ENCODE assay signal across 2 cellular contexts in the genomic region with DNA sequence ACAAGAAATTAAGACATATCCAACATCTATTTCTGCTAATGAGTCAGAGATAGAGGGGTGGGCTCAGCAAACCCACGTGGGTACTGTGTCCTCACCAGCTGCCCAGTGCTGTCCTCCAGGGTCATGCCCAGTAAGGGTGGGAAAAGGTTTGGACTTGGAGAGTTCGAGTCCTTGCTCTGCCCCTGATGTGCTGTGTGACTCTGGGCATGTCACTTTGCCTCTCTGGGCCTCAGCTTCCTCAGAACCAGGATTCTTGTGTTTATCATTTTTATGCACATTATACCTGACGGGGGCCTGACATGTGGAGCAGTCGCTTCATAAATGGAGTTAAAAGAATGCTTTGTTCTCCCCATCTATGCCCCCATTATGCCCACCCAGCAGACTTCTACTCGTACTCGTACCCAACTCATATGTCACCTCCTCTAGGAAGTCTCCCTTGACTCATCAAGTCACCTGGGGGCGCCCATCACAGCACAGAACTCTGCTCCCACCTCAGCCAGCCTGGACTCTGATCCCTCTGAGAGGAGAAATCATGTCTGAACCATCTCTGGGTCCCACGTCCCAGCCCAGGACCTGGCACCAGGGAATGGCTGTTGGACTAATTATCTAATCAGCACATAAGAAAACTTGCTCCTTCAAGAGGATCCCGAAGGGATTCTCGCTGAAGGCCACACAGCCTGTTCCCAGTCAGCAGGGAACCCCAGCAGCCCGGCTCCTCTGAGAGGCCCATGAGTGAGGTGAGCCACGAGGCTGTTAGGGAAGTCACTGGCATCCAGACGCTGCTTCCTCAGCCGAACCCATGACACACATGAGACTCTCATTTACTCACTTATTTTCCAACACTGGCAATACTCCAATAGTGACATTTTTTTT.
TF ChIP-seq lines count a peak whose summit lies in the region.

No MANE protein-coding gene starts in this region.

TF ChIP-seq in A549, 52 proteins besides CTCF, POLR2A, EP300 and RAD21:
- TF ChIP-seq SREBF2 (IDR thresholded peaks at IDR 0.05) (no peak), ZFP36 (IDR thresholded peaks at IDR 0.05; ENCODE audit: borderline replicate concordance, partially characterized antibody) (peak; percentile 67), NFE2L2 (conservative IDR thresholded peaks at IDR 0.05; ENCODE audit: low read length) (no peak), CHD2 (IDR thresholded peaks at IDR 0.05; ENCODE audit: low read length, partially characterized antibody) (no peak), MYC (IDR thresholded peaks at IDR 0.05; ENCODE audit: borderline replicate concordance, low read length) (no peak), HDAC2 (IDR thresholded peaks at IDR 0.05) (no peak), KDM1A (IDR thresholded peaks at IDR 0.05; ENCODE audit: low read depth) (peak; percentile 56; the same call in 1 of the 2 replicates), TP53 (CRISPR knock-in tag; IDR thresholded peaks at IDR 0.05) (no peak), FOSL2 (IDR thresholded peaks at IDR 0.05) (no peak), FOSL2 (CRISPR knock-in tag; IDR thresholded peaks at IDR 0.05) (no peak), JUNB (IDR thresholded peaks at IDR 0.05) (no peak), HEYL (CRISPR knock-in tag; IDR thresholded peaks at IDR 0.05) (no peak), HOXA7 (CRISPR knock-in tag; IDR thresholded peaks at IDR 0.05) (no peak)
- TF ChIP-seq, protein P1, sequence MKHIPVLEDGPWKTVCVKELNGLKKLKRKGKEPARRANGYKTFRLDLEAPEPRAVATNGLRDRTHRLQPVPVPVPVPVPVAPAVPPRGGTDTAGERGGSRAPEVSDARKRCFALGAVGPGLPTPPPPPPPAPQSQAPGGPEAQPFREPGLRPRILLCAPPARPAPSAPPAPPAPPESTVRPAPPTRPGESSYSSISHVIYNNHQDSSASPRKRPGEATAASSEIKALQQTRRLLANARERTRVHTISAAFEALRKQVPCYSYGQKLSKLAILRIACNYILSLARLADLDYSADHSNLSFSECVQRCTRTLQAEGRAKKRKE (CRISPR knock-in tag; IDR thresholded peaks at IDR 0.05; ENCODE audit: low read depth), result no peak
- TF ChIP-seq, protein P2, sequence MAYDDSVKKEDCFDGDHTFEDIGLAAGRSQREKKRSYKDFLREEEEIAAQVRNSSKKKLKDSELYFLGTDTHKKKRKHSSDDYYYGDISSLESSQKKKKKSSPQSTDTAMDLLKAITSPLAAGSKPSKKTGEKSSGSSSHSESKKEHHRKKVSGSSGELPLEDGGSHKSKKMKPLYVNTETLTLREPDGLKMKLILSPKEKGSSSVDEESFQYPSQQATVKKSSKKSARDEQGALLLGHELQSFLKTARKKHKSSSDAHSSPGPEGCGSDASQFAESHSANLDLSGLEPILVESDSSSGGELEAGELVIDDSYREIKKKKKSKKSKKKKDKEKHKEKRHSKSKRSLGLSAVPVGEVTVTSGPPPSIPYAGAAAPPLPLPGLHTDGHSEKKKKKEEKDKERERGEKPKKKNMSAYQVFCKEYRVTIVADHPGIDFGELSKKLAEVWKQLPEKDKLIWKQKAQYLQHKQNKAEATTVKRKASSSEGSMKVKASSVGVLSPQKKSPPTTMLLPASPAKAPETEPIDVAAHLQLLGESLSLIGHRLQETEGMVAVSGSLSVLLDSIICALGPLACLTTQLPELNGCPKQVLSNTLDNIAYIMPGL (CRISPR knock-in tag; IDR thresholded peaks at IDR 0.05; ENCODE audit: borderline replicate concordance), result no peak

TF ChIP-seq in IMR-90, 13 proteins besides CTCF, POLR2A, EP300 and RAD21:
- TF ChIP-seq NFE2L2 (IDR thresholded peaks at IDR 0.05; ENCODE audit: low read depth, low read length) (no peak), RFX5 (IDR thresholded peaks at IDR 0.05; ENCODE audit: low read depth, low read length) (no peak), MAZ (IDR thresholded peaks at IDR 0.05; ENCODE audit: borderline replicate concordance, low read depth, low read length) (no peak), CHD1 (IDR thresholded peaks at IDR 0.05; ENCODE audit: low read depth, low read length) (no peak), MAFK (IDR thresholded peaks at IDR 0.05; ENCODE audit: low read depth, low read length) (no peak), FOS (IDR thresholded peaks at IDR 0.05; ENCODE audit: low read depth, low read length) (no peak), MXI1 (IDR thresholded peaks at IDR 0.05; ENCODE audit: borderline replicate concordance, low read depth, low read length) (no peak), SMC3 (IDR thresholded peaks at IDR 0.05; ENCODE audit: low read depth, low read length) (no peak), CEBPB (IDR thresholded peaks at IDR 0.05; ENCODE audit: low read depth, low read length) (no peak), RCOR1 (IDR thresholded peaks at IDR 0.05; ENCODE audit: insufficient replicate concordance, low read length) (no peak), BHLHE40 (IDR thresholded peaks at IDR 0.05; ENCODE audit: low read depth, low read length) (no peak)
- TF ChIP-seq, protein P3, sequence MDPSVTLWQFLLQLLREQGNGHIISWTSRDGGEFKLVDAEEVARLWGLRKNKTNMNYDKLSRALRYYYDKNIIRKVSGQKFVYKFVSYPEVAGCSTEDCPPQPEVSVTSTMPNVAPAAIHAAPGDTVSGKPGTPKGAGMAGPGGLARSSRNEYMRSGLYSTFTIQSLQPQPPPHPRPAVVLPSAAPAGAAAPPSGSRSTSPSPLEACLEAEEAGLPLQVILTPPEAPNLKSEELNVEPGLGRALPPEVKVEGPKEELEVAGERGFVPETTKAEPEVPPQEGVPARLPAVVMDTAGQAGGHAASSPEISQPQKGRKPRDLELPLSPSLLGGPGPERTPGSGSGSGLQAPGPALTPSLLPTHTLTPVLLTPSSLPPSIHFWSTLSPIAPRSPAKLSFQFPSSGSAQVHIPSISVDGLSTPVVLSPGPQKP (IDR thresholded peaks at IDR 0.05; ENCODE audit: borderline replicate concordance, low read depth, low read length), result no peak
- TF ChIP-seq, protein P4, sequence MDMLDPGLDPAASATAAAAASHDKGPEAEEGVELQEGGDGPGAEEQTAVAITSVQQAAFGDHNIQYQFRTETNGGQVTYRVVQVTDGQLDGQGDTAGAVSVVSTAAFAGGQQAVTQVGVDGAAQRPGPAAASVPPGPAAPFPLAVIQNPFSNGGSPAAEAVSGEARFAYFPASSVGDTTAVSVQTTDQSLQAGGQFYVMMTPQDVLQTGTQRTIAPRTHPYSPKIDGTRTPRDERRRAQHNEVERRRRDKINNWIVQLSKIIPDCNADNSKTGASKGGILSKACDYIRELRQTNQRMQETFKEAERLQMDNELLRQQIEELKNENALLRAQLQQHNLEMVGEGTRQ (IDR thresholded peaks at IDR 0.05; ENCODE audit: low read depth, low read length), result no peak
TF ChIP-seq in IMR-90: peak in this region for 0.
